In genomic region chr1:12335815-12336214, GRCh38 we compare ENCODE assay signal across 15 cellular contexts.
A peak's percentile ranks its signal among the peaks of the same experiment; 100 is the strongest.
DNase-seq lines count a peak whose midpoint lies in the region; ATAC-seq, FAIRE-seq and TF ChIP-seq lines count a peak whose summit lies in the region.
"Had no signal": no experiment of that assay in that cellular context is flagged by ENCODE, and none has a peak within 500 bp of the region (broad histone marks: within the 10 kb centered on the region; RNA-seq: fewer than 3 reads in every experiment).

No MANE protein-coding gene starts in this region.

- DNase-seq in body of pancreas: no peak
- no peak for DNase-seq in dorsolateral prefrontal cortex
- DNase-seq in neural crest cell (ENCODE audit: low read depth, low spot score): no peak
- no peak for DNase-seq in gastrocnemius medialis
- no peak for DNase-seq in small intestine
- no peak for DNase-seq in NCI-H1092 treated with DMSO at 0.1 percent for 48 hours (lab: John Stamatoyannopoulos, UW)
- DNase-seq in NCI-H1694 (lab: John Stamatoyannopoulos, UW): no peak
- DNase-seq: BE2C; CD4-positive, alpha-beta memory T cell; DMS79 had no signal

- H3K4me3 ChIP-seq in body of pancreas (no peak overlapping the region), dorsolateral prefrontal cortex (no peak overlapping the region), gastrocnemius medialis (no peak overlapping the region), small intestine (ENCODE audit: low read depth in 1 of 2, low read length in 2 of 2) (no peak overlapping the region)
- H3K4me3 ChIP-seq: A549, GM12878 had no signal

- peak overlapping the region; percentile 71 to 76 (median 74) for H3K27ac ChIP-seq in body of pancreas
- peak overlapping the region in 31 of 59 donors; percentile 3 to 90 (median 60) for H3K27ac ChIP-seq in dorsolateral prefrontal cortex
- peak overlapping the region; percentile 82 to 88 (median 87) for H3K27ac ChIP-seq in gastrocnemius medialis
- H3K27ac ChIP-seq in small intestine (ENCODE audit: low read depth in 1 of 2, low read length in 1 of 2): no peak overlapping the region
- H3K27ac ChIP-seq: A549, C4-2B had no signal

- no peak overlapping the region for H3K27ac Mint-ChIP-seq in neural crest cell (ENCODE audit: unreplicated experiment)
- H3K27ac Mint-ChIP-seq: CD4-positive, alpha-beta memory T cell had no signal

- H3K36me3 Mint-ChIP-seq in neural crest cell (ENCODE audit: low read depth): peaks cover 27% of the 10 kb centered on the region

- TF ChIP-seq POLR2A in body of pancreas (IDR thresholded peaks at IDR 0.05) (no peak), gastrocnemius medialis (IDR thresholded peaks at IDR 0.05) (no peak)

- H3K36me3 ChIP-seq in body of pancreas (replicated peaks in 1 of 2; ENCODE audit: insufficient read depth in 1 of 2, low read depth in 2 of 2): no peaks in the 10 kb centered on the region
- H3K36me3 ChIP-seq in gastrocnemius medialis: peaks cover 0 to 57% of the 10 kb centered on the region in 2 donors
- H3K36me3 ChIP-seq in small intestine (ENCODE audit: control insufficient read depth in 2 of 2, insufficient read depth in 2 of 2, low read length in 2 of 2): peaks cover 7 to 25% of the 10 kb centered on the region in 2 donors
- H3K36me3 ChIP-seq: BE2C had no signal

- in situ Hi-C loops in gastrocnemius medialis (cut with MboI; ENCODE audit: low sequenced_read_pairs in 4 of 4): no loop called here

- ATAC-seq in body of pancreas (no peak), gastrocnemius medialis (no peak)
- ATAC-seq: A549, GM12878 had no signal

- 71 to 81% methylated on average over 4 of the region's 4 CpGs for WGBS in body of pancreas, 2 donors
- WGBS in small intestine, 3 donors: 92 to 100% (median 97%) methylated on average over 4 of the region's 4 CpGs

- peak overlapping the region; percentile 9 for H3K4me3 Mint-ChIP-seq in neural crest cell
- H3K4me3 Mint-ChIP-seq: CD4-positive, alpha-beta memory T cell had no signal

- peaks cover 98% of the 10 kb centered on the region for H3K4me1 ChIP-seq in body of pancreas
- peaks cover 45 to 54% of the 10 kb centered on the region in 2 donors for H3K4me1 ChIP-seq in gastrocnemius medialis
- no peaks in the 10 kb centered on the region for H3K4me1 ChIP-seq in small intestine (ENCODE audit: control insufficient read depth in 2 of 2, insufficient read depth in 1 of 2, low read depth in 1 of 2, low read length in 1 of 2)
- H3K4me1 ChIP-seq: A549 had no signal

- intact Hi-C loops in body of pancreas (cut with DNase I): no loop called here
- intact Hi-C loops in dorsolateral prefrontal cortex (cut with DNase I): no loop called here
- intact Hi-C loops in gastrocnemius medialis (cut with DNase I; ENCODE audit: low total_unique reads): no loop called here

- TF ChIP-seq CTCF in body of pancreas (IDR thresholded peaks at IDR 0.05) (no peak), dorsolateral prefrontal cortex (IDR thresholded peaks at IDR 0.05 in 54 of 56, conservative IDR thresholded peaks at IDR 0.05 in 2 of 56; ENCODE audit: low read depth in 1 of 56, partially characterized antibody in 56 of 56) (no peak), neural crest cell (conservative IDR thresholded peaks at IDR 0.05) (no peak), gastrocnemius medialis (IDR thresholded peaks at IDR 0.05 in 4 of 5, conservative IDR thresholded peaks at IDR 0.05 in 1 of 5) (no peak)

- no peak for FAIRE-seq in small intestine (lab: Jason Lieb, UNC)
- FAIRE-seq: A549, GM12878, GM18507, H54 had no signal

- no peaks in the 10 kb centered on the region for H3K27me3 ChIP-seq in body of pancreas
- H3K27me3 ChIP-seq in dorsolateral prefrontal cortex: no peaks in the 10 kb centered on the region
- H3K27me3 ChIP-seq in gastrocnemius medialis: no peaks in the 10 kb centered on the region
- H3K27me3 ChIP-seq in small intestine (ENCODE audit: control insufficient read depth in 2 of 2, insufficient read depth in 2 of 2, low read length in 2 of 2): no peaks in the 10 kb centered on the region
- H3K27me3 ChIP-seq: BE2C had no signal

- H3K27me3 Mint-ChIP-seq in neural crest cell (ENCODE audit: low read depth): no peaks in the 10 kb centered on the region
- H3K27me3 Mint-ChIP-seq: CD4-positive, alpha-beta memory T cell had no signal

- H3K9me3 Mint-ChIP-seq in neural crest cell: no peaks in the 10 kb centered on the region
- H3K9me3 Mint-ChIP-seq: CD4-positive, alpha-beta memory T cell had no signal

- peaks cover 33% of the 10 kb centered on the region for H3K4me1 Mint-ChIP-seq in neural crest cell

- no peaks in the 10 kb centered on the region for H3K9me3 ChIP-seq in body of pancreas
- H3K9me3 ChIP-seq in gastrocnemius medialis: no peaks in the 10 kb centered on the region
- H3K9me3 ChIP-seq in small intestine (ENCODE audit: control insufficient read depth, low read depth): no peaks in the 10 kb centered on the region
- H3K9me3 ChIP-seq: A549, BE2C had no signal

Comparison
In these comparisons a context has a peak if more than half of its experiments do, and no peak if none do; other contexts are left out.
1. H3K27ac ChIP-seq: peak in body of pancreas (4 of 4), dorsolateral prefrontal cortex (31 of 59) and gastrocnemius medialis (4 of 4); none in small intestine (0 of 2).